ENCODE assay signal across 28 cellular contexts in the genomic region with DNA sequence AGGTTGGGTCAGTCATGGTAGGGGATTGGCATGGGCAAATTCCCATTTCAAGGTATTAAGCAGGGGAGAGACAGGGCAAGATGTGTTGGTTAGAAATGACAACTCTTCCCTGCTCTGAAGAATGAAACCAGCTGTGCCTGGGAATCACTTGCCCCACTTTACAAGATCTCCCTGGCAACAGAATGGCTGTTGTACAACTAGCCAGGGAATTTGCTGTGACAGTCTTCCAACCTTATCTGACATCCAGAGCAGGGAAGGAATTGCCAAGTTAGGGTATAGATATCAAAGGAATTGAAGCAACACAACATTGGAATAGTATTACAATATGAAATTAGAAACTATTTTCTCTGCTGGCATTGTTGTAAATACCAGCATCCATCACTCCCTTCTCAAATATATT.
"Had no signal": no experiment of that assay in that cellular context is flagged by ENCODE, and none has a peak within 500 bp of the region (broad histone marks: within the 10 kb centered on the region; RNA-seq: fewer than 3 reads in every experiment).

No MANE protein-coding gene starts in this region.

- H3K27ac ChIP-seq: ascending aorta, cardiac muscle cell, VCaP had no signal

- H3K4me1 ChIP-seq: ascending aorta had no signal

- H3K36me3 ChIP-seq: ascending aorta, cardiac muscle cell had no signal

- DNase-seq: activated B cell treated with CpG ODN at 0.5 μM for 24 hours; activated CD4-positive, alpha-beta memory T cell treated with anti-CD3 and anti-CD28 coated beads, Interleukin-2, amount 10 ng/mL, durations not matched to agents 7 days and 5 days; activated CD4-positive, alpha-beta T cell treated with anti-CD3 and anti-CD28 coated beads for 4 hours; activated CD4-positive, alpha-beta T cell treated with anti-CD3 and anti-CD28 coated beads, Interleukin-2, amount 10 ng/mL, durations not matched to agents 24 days and 14 days; activated CD4-positive, alpha-beta T cell treated with anti-CD3 and anti-CD28 coated beads, Interleukin-2, amount 50 U/mL, for 48 hours; activated CD4-positive, CD25-positive, alpha-beta regulatory T cell treated with anti-CD3 and anti-CD28 coated beads, Interleukin-2, amount 50 U/mL, for 72 hours; activated CD8-positive, alpha-beta memory T cell treated with anti-CD3 and anti-CD28 coated beads for 24 hours; activated CD8-positive, alpha-beta memory T cell treated with anti-CD3 and anti-CD28 coated beads, Interleukin-2, amount 10 ng/mL, durations not matched to agents 7 days and 5 days; activated CD8-positive, alpha-beta memory T cell treated with anti-CD3 and anti-CD28 coated beads, Interleukin-2, amount 50 U/mL, for 48 hours; activated CD8-positive, alpha-beta T cell treated with anti-CD3 and anti-CD28 coated beads, Interleukin-2, amount 10 ng/mL, durations not matched to agents 7 days and 5 days; activated effector memory CD4-positive, alpha-beta T cell treated with Interleukin-2 at 50 U/mL for 16 hours; activated gamma-delta T cell; activated naive CD4-positive, alpha-beta T cell treated with anti-CD3 and anti-CD28 coated beads, Interleukin-2, amount 10 ng/mL, durations not matched to agents 7 days and 5 days; activated naive CD4-positive, alpha-beta T cell treated with Interleukin-2 at 50 U/mL for 16 hours; activated naive CD8-positive, alpha-beta T cell treated with anti-CD3 and anti-CD28 coated beads, Interleukin-2, amount 10 ng/mL, durations not matched to agents 7 days and 5 days; activated naive CD8-positive, alpha-beta T cell treated with anti-CD3 and anti-CD28 coated beads, Interleukin-2, amount 50 U/mL, for 24 hours; activated T-cell treated with anti-CD3 and anti-CD28 coated beads, Interleukin-2, amount 50 U/mL, for 24 hours; activated T-cell treated with anti-CD3 and anti-CD28 coated beads, Interleukin-2, amount 50 U/mL, for 48 hours; amygdala; anterior cingulate cortex; caudate nucleus; SW 1271; T-helper 1 cell; T-helper 2 cell; T-helper 9 cell had no signal

- H3K27me3 ChIP-seq: ascending aorta had no signal

- H3K4me3 ChIP-seq: ascending aorta, cardiac muscle cell had no signal

- H3K9me3 ChIP-seq: ascending aorta had no signal
